ENCODE assay signal across 8 cellular contexts in genomic region chr3:71680588-71680987, GRCh38. TPM values are rescaled to one million over a fixed set of nuclear protein-coding genes. Genes with fewer than 3 reads are reported as not detected.
A peak's percentile ranks its signal among the peaks of the same experiment; 100 is the strongest.
DNase-seq lines count a peak whose midpoint lies in the region; ATAC-seq and TF ChIP-seq lines count a peak whose summit lies in the region.
"Had no signal": no experiment of that assay in that cellular context is flagged by ENCODE, and none has a peak within 500 bp of the region (broad histone marks: within the 10 kb centered on the region; RNA-seq: fewer than 3 reads in every experiment).

No MANE protein-coding gene starts in this region.

- H3K9me3 ChIP-seq in Loucy (ENCODE audit: insufficient read depth, low read depth, low read length), result no peaks in the 10 kb centered on the region
- no peaks in the 10 kb centered on the region for H3K9me3 ChIP-seq in breast epithelium
- no peaks in the 10 kb centered on the region for H3K9me3 ChIP-seq in lower lobe of right lung
- H3K9me3 ChIP-seq in upper lobe of right lung, result no peaks in the 10 kb centered on the region

- H3K27me3 ChIP-seq in Loucy (ENCODE audit: insufficient read depth, low read length, poor library complexity, severe bottlenecking) (no peaks in the 10 kb centered on the region), breast epithelium (no peaks in the 10 kb centered on the region), lower lobe of right lung (ENCODE audit: low read depth) (no peaks in the 10 kb centered on the region), upper lobe of right lung (no peaks in the 10 kb centered on the region)

- H3K9me2 ChIP-seq in Loucy (replicated peaks; ENCODE audit: low read depth, low read length), result no peaks in the 10 kb centered on the region

- no peak for TF ChIP-seq POLR2A in breast epithelium (IDR thresholded peaks at IDR 0.05)

- H4K20me1 ChIP-seq in Loucy (ENCODE audit: insufficient read depth, low read length, poor library complexity, severe bottlenecking), result no peaks in the 10 kb centered on the region

- H2AFZ ChIP-seq in Loucy (ENCODE audit: low read length), result no peak overlapping the region

- TF ChIP-seq CTCF in Loucy (conservative IDR thresholded peaks at IDR 0.05; ENCODE audit: low read length) (no peak), breast epithelium (IDR thresholded peaks at IDR 0.05) (no peak), lower lobe of right lung (IDR thresholded peaks at IDR 0.05) (no peak), upper lobe of right lung (IDR thresholded peaks at IDR 0.05) (no peak)

- DNase-seq in breast epithelium (ENCODE audit: low spot score in 2 of 2), result no peak
- no peak for DNase-seq in lower lobe of right lung
- no peak for DNase-seq in upper lobe of right lung
- DNase-seq in NCI-H82 (lab: John Stamatoyannopoulos, UW), result no peak
- DNase-seq in Ammon's horn (ENCODE audit: low spot score), result no peak
- DNase-seq: NCI-H1436 treated with DMSO at 0.1 percent for 48 hours had no signal

- H3K36me3 ChIP-seq in Loucy (ENCODE audit: insufficient read depth, low read length) (no peaks in the 10 kb centered on the region), breast epithelium (no peaks in the 10 kb centered on the region), lower lobe of right lung (peaks cover 4% of the 10 kb centered on the region), upper lobe of right lung (no peaks in the 10 kb centered on the region)

- 0 out of 2 replicates have a peak, but pooled peaks cover 2% of the 10 kb centered on the region for H3F3A ChIP-seq in Loucy (ENCODE audit: low read depth)

- peak overlapping the region; percentile 73 for H3K4me2 ChIP-seq in Loucy (ENCODE audit: low read depth, low read length, poor library complexity, severe bottlenecking)

- intact Hi-C loops in breast epithelium (cut with DNase I; ENCODE audit: low total_unique reads) (no loop called here), lower lobe of right lung (cut with DNase I) (no loop called here), upper lobe of right lung (cut with DNase I) (no loop called here)

- ATAC-seq in lower lobe of right lung, result peak; percentile 62 to 81
- peak; percentile 62 for ATAC-seq in upper lobe of right lung
- ATAC-seq in HG02798 (IDR thresholded peaks at IDR 0.05; ENCODE audit: poor library complexity, unreplicated experiment), result no peak

- H3K4me3 ChIP-seq in Loucy (ENCODE audit: low read length, poor library complexity, severe bottlenecking) (no peak overlapping the region), breast epithelium (no peak overlapping the region), lower lobe of right lung (no peak overlapping the region), upper lobe of right lung (peak overlapping the region; percentile 2)

- H3K27ac ChIP-seq in breast epithelium, result peak overlapping the region; percentile 6 to 64
- H3K27ac ChIP-seq in lower lobe of right lung, result peak overlapping the region; percentile 37
- H3K27ac ChIP-seq in upper lobe of right lung, result peak overlapping the region; percentile 24

- no peaks in the 10 kb centered on the region for H3K79me2 ChIP-seq in Loucy (ENCODE audit: insufficient read depth, low read length)

- no peak overlapping the region for H3K9ac ChIP-seq in Loucy (ENCODE audit: low read depth, low read length, poor library complexity, severe bottlenecking)

- H3K4me1 ChIP-seq in Loucy (ENCODE audit: insufficient read depth, low read length, poor library complexity, severe bottlenecking) (peaks cover 17% of the 10 kb centered on the region), breast epithelium (peaks cover 0 to 3% of the 10 kb centered on the region in 2 donors), lower lobe of right lung (peaks cover 49% of the 10 kb centered on the region), upper lobe of right lung (peaks cover 23% of the 10 kb centered on the region)

RNA-seq across cellular contexts. Expression of gene EIF4E3, which starts 44.6 kb away (rescaled TPM):
- total RNA-seq in breast epithelium (10 to 100 TPM; 16.1 to 34.4 (median 19.3) TPM), lower lobe of right lung (29.0 TPM), upper lobe of right lung (38.4 TPM)
